13 cellular contexts compared by ENCODE assay signal in genomic region chr7:68684246-68684850, GRCh38.
DNase-seq lines count a peak whose midpoint lies in the region; ATAC-seq and TF ChIP-seq lines count a peak whose summit lies in the region.
"Had no signal": no experiment of that assay in that cellular context is flagged by ENCODE, and none has a peak within 500 bp of the region (broad histone marks: within the 10 kb centered on the region; RNA-seq: fewer than 3 reads in every experiment).

No MANE protein-coding gene starts in this region.

- H3K36me3 ChIP-seq in neural progenitor cell (no peaks in the 10 kb centered on the region), right atrium auricular region (no peaks in the 10 kb centered on the region)
- H3K36me3 ChIP-seq: heart right ventricle had no signal

- peaks cover 32% of the 10 kb centered on the region for H3K4me1 Mint-ChIP-seq in neural progenitor cell

- H3K9ac ChIP-seq in neural progenitor cell: no peak overlapping the region

- H3F3A ChIP-seq in neural progenitor cell (ENCODE audit: low read depth): peaks cover 10% of the 10 kb centered on the region

- H3K4me3 ChIP-seq in neural progenitor cell (no peak overlapping the region), right atrium auricular region (no peak overlapping the region)
- H3K4me3 ChIP-seq: heart right ventricle had no signal

- H3K9me3 Mint-ChIP-seq in neural progenitor cell: no peaks in the 10 kb centered on the region

- H3K4me3 Mint-ChIP-seq in neural progenitor cell: no peak overlapping the region
- H3K4me3 Mint-ChIP-seq: CD8-positive, alpha-beta T cell had no signal

- no peak for ATAC-seq in HG03521 (IDR thresholded peaks at IDR 0.05; ENCODE audit: unreplicated experiment)
- ATAC-seq: CD8-positive, alpha-beta T cell; heart right ventricle had no signal

- DNase-seq in DMS79 treated with DMSO at 0.1 percent for 48 hours (lab: John Stamatoyannopoulos, UW): peak; percentile 69
- peak; percentile 76 for DNase-seq in NCI-H2171 (lab: John Stamatoyannopoulos, UW)
- DNase-seq in astrocyte of the hippocampus (ENCODE audit: low read depth, low spot score): peak; percentile 89
- DNase-seq in neural progenitor cell (ENCODE audit: low spot score): peak; percentile 45
- no peak for DNase-seq in right atrium auricular region (ENCODE audit: low spot score)
- DNase-seq in stimulated activated CD4-positive, alpha-beta T cell treated with anti-CD3 and anti-CD28 coated beads, Interleukin-4, amount 100 ng/mL, for 24 hours: no peak
- DNase-seq in hepatic stellate cell (ENCODE audit: low spot score): no peak
- DNase-seq: activated T-cell treated with anti-CD3 and anti-CD28 coated beads, Interleukin-2, amount 50 U/mL, for 48 hours; CD8-positive, alpha-beta T cell; heart right ventricle; KBM-7; OCI-M1 had no signal

- peak overlapping the region; percentile 90 for H3K27ac Mint-ChIP-seq in neural progenitor cell
- H3K27ac Mint-ChIP-seq: CD8-positive, alpha-beta T cell had no signal

- H3K36me3 Mint-ChIP-seq in neural progenitor cell: no peaks in the 10 kb centered on the region
- H3K36me3 Mint-ChIP-seq: CD8-positive, alpha-beta T cell had no signal

- H3K27ac ChIP-seq in neural progenitor cell (no peak overlapping the region), right atrium auricular region (no peak overlapping the region)
- H3K27ac ChIP-seq: heart right ventricle had no signal

- H3K4me2 ChIP-seq in neural progenitor cell: no peak overlapping the region

- no peaks in the 10 kb centered on the region for H3K79me2 ChIP-seq in neural progenitor cell (ENCODE audit: low read depth)

- no peak overlapping the region for H2AFZ ChIP-seq in neural progenitor cell (replicated peaks)

- no peaks in the 10 kb centered on the region for H3K27me3 ChIP-seq in neural progenitor cell
- H3K27me3 ChIP-seq in right atrium auricular region: no peaks in the 10 kb centered on the region

- no peaks in the 10 kb centered on the region for H3K9me3 ChIP-seq in neural progenitor cell (ENCODE audit: low read depth)
- no peaks in the 10 kb centered on the region for H3K9me3 ChIP-seq in right atrium auricular region

- H4K20me1 ChIP-seq in neural progenitor cell (ENCODE audit: low read depth): no peaks in the 10 kb centered on the region

- H3K27me3 Mint-ChIP-seq in neural progenitor cell (ENCODE audit: insufficient read depth, low read depth): peaks cover 7% of the 10 kb centered on the region

- TF ChIP-seq CTCF in neural progenitor cell (IDR thresholded peaks at IDR 0.05) (no peak), right atrium auricular region (IDR thresholded peaks at IDR 0.05) (no peak)

- H3K4me1 ChIP-seq in neural progenitor cell: peaks cover 16% of the 10 kb centered on the region
- H3K4me1 ChIP-seq in right atrium auricular region: no peaks in the 10 kb centered on the region
- H3K4me1 ChIP-seq: heart right ventricle had no signal

Comparison
In these comparisons a context has a peak if more than half of its experiments do, and no peak if none do; other contexts are left out.
1. DNase-seq: peak in DMS79 treated with DMSO at 0.1 percent for 48 hours (single experiment), NCI-H2171 (single experiment), astrocyte of the hippocampus (single experiment) and neural progenitor cell (single experiment); none in right atrium auricular region (single experiment), stimulated activated CD4-positive, alpha-beta T cell treated with anti-CD3 and anti-CD28 coated beads, Interleukin-4, amount 100 ng/mL, for 24 hours (single experiment) and hepatic stellate cell (single experiment).